Comparison of ENCODE assay signal across 11 cellular contexts in the genomic region with DNA sequence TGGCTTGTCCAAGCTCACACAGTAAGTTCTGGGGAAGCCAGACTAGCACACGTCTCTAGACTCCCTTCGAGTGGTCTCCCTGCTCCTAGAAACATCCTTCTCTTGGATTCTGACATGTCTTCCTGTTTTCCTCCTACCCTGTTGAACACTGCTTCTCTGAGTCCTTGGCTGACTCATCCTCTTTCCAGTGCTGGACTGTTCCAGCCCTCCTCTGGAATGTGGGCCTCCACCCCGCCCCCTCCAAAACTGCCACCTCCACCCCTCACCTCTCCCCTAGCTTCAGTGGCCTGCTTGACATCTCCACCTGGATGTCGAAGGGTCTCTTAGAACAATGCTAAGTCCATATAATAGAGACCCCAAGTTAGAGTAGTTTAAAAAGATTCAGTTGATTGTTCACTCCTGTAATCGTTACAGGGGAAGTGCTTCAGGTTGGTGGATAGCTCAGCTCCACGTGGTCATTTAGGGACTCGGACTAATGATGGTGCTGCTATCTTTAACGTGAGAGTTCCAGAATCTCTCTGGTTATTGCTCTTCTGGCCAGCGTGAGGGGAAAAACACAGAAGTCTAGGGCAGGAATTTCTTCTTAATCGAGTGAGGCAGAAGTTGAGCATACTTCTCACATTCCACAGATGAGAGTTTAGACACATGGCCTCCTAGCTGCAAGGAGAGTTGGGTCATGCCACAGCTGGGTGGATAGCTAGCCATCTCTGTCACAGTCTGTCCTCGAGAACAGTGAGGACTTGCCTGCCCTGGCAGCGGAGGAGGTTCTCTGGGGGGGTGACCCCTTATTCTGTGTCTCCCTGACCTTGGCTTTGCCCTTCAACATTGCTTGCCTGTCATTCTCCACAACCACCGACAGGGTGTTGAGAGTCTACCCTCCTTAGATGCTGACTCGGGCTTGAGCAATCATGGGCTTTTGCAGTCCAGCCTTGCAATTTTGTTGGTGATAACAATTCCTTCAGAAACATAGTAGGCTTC. TPM values are rescaled to one million over a fixed set of nuclear protein-coding genes. Genes with fewer than 3 reads are reported as not detected.
DNase-seq lines count a peak whose midpoint lies in the region; ATAC-seq and TF ChIP-seq lines count a peak whose summit lies in the region.
"Had no signal": no experiment of that assay in that cellular context is flagged by ENCODE, and none has a peak within 500 bp of the region (broad histone marks: within the 10 kb centered on the region; RNA-seq: fewer than 3 reads in every experiment).

No MANE protein-coding gene starts in this region.

- H3K9me3 ChIP-seq in stomach (no peaks in the 10 kb centered on the region), WERI-Rb-1 (ENCODE audit: severe bottlenecking) (no peaks in the 10 kb centered on the region)
- H3K9me3 ChIP-seq in effector memory CD4-positive, alpha-beta T cell (ENCODE audit: control insufficient read depth, low read length): no peaks in the 10 kb centered on the region

- H3K36me3 ChIP-seq in stomach: no peaks in the 10 kb centered on the region
- no peaks in the 10 kb centered on the region for H3K36me3 ChIP-seq in effector memory CD4-positive, alpha-beta T cell (ENCODE audit: control insufficient read depth, insufficient read depth, low read length)
- H3K36me3 ChIP-seq in WERI-Rb-1: no peaks in the 10 kb centered on the region

- intact Hi-C loops in stomach (cut with DNase I; ENCODE audit: low total_unique reads): no loop called here

- DNase-seq in foreskin fibroblast (peak; percentile 62 to 81), stomach (no peak), WERI-Rb-1 (no peak)
- no peak for DNase-seq in effector memory CD4-positive, alpha-beta T cell
- DNase-seq in stimulated activated CD4-positive, alpha-beta T cell treated with anti-CD3 and anti-CD28 coated beads, Interleukin-4, amount 100 ng/mL, for 1 hour: no peak
- DNase-seq: activated CD4-positive, alpha-beta memory T cell treated with anti-CD3 and anti-CD28 coated beads for 36 hours; head of caudate nucleus; NCI-H1436 treated with DMSO at 0.1 percent for 48 hours had no signal

- H3K27ac ChIP-seq in stomach (peak overlapping the region in 3 of 5 donors; percentile 23 to 72 (median 39)), WERI-Rb-1 (no peak overlapping the region)
- no peak overlapping the region for H3K27ac ChIP-seq in effector memory CD4-positive, alpha-beta T cell (ENCODE audit: insufficient read depth, low read length, poor library complexity, severe bottlenecking)

- H3K4me1 ChIP-seq in stomach: peaks cover 0 to 34% (median 14%) of the 10 kb centered on the region in 4 donors
- H3K4me1 ChIP-seq in effector memory CD4-positive, alpha-beta T cell (ENCODE audit: control insufficient read depth, insufficient read depth, low read length, poor library complexity, severe bottlenecking): no peaks in the 10 kb centered on the region

- TF ChIP-seq CTCF in GM12873 (IDR thresholded peaks at IDR 0.05; ENCODE audit: insufficient read depth, low read depth, low read length, missing control alignments) (peak; percentile 18), foreskin fibroblast (IDR thresholded peaks at IDR 0.05; ENCODE audit: low read depth, low read length) (peak; percentile 7), stomach (IDR thresholded peaks at IDR 0.05) (peak in 1 of 7 experiments; percentile 15), WERI-Rb-1 (IDR thresholded peaks at IDR 0.05; ENCODE audit: low read depth, low read length) (no peak)

- no peak for TF ChIP-seq EP300 in stomach (IDR thresholded peaks at IDR 0.05)

- 61 to 70% (median 63%) methylated on average over 14 of the region's 14 CpGs for WGBS in stomach, 5 donors

- peaks cover 0 to 22% (median 16%) of the 10 kb centered on the region in 3 donors for H3K27me3 ChIP-seq in stomach
- H3K27me3 ChIP-seq in effector memory CD4-positive, alpha-beta T cell (replicated peaks; ENCODE audit: control insufficient read depth, insufficient read depth, low read length, poor library complexity, severe bottlenecking): peaks cover 6% of the 10 kb centered on the region
- no peaks in the 10 kb centered on the region for H3K27me3 ChIP-seq in WERI-Rb-1 (ENCODE audit: insufficient read depth, low read depth, severe bottlenecking)

- H3K4me3 ChIP-seq in foreskin fibroblast (ENCODE audit: low read depth in 1 of 2, low read length in 2 of 2) (no peak overlapping the region), stomach (no peak overlapping the region), WERI-Rb-1 (ENCODE audit: low read depth, low read length) (no peak overlapping the region)
- no peak overlapping the region for H3K4me3 ChIP-seq in effector memory CD4-positive, alpha-beta T cell (ENCODE audit: insufficient read depth, low read depth, low read length, poor library complexity, severe bottlenecking)

- peak; percentile 49 for ATAC-seq in SK-N-SH treated with all-trans-retinoic acid at 6 μM for 48 hours
- ATAC-seq in GM18505 (IDR thresholded peaks at IDR 0.05; ENCODE audit: unreplicated experiment): no peak

- TF ChIP-seq POLR2A in stomach (IDR thresholded peaks at IDR 0.05): no peak
- no peak for TF ChIP-seq POLR2A in GM18505 (IDR thresholded peaks at IDR 0.05; ENCODE audit: borderline replicate concordance, extremely low read depth, insufficient read depth, insufficient read length)

TF ChIP-seq in SK-N-SH treated with all-trans-retinoic acid at 6 μM for 48 hours, 23 proteins besides CTCF, POLR2A, EP300 and RAD21 (continues in another document):
- TF ChIP-seq ZNF70 (CRISPR knock-in tag; IDR thresholded peaks at IDR 0.05): no peak
- TF ChIP-seq TOX (CRISPR knock-in tag; IDR thresholded peaks at IDR 0.05; ENCODE audit: borderline replicate concordance): no peak
- no peak for TF ChIP-seq TCF4 (CRISPR knock-in tag; IDR thresholded peaks at IDR 0.05; ENCODE audit: borderline replicate concordance)
- no peak for TF ChIP-seq RARB (CRISPR knock-in tag; IDR thresholded peaks at IDR 0.05)
- TF ChIP-seq, protein P1, sequence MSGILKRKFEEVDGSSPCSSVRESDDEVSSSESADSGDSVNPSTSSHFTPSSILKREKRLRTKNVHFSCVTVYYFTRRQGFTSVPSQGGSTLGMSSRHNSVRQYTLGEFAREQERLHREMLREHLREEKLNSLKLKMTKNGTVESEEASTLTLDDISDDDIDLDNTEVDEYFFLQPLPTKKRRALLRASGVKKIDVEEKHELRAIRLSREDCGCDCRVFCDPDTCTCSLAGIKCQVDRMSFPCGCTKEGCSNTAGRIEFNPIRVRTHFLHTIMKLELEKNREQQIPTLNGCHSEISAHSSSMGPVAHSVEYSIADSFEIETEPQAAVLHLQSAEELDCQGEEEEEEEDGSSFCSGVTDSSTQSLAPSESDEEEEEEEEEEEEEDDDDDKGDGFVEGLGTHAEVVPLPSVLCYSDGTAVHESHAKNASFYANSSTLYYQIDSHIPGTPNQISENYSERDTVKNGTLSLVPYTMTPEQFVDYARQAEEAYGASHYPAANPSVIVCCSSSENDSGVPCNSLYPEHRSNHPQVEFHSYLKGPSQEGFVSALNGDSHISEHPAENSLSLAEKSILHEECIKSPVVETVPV (CRISPR knock-in tag; IDR thresholded peaks at IDR 0.05): no peak
- TF ChIP-seq ARNTL (CRISPR knock-in tag; IDR thresholded peaks at IDR 0.05; ENCODE audit: borderline replicate concordance, low read depth): no peak
- no peak for TF ChIP-seq ZNF565 (CRISPR knock-in tag; conservative IDR thresholded peaks at IDR 0.05; ENCODE audit: low read depth)
- no peak for TF ChIP-seq PATZ1 (CRISPR knock-in tag; IDR thresholded peaks at IDR 0.05; ENCODE audit: borderline replicate concordance)
- TF ChIP-seq GLIS3 (CRISPR knock-in tag; IDR thresholded peaks at IDR 0.05): no peak
- no peak for TF ChIP-seq TSHZ2 (CRISPR knock-in tag; IDR thresholded peaks at IDR 0.05)
- no peak for TF ChIP-seq OSR1 (CRISPR knock-in tag; IDR thresholded peaks at IDR 0.05)
- TF ChIP-seq SNAI2 (CRISPR knock-in tag; IDR thresholded peaks at IDR 0.05): no peak
- TF ChIP-seq ZFP30 (CRISPR knock-in tag; IDR thresholded peaks at IDR 0.05): no peak

RNA-seq across cellular contexts. Expression of gene C11orf96, which starts 4.7 kb away (rescaled TPM):
- total RNA-seq in stomach: 100 to 1,000 TPM in 1 of 5 donors, 10 to 100 TPM in 4; 32.1 to 273 (median 55.4) TPM
- polyA plus RNA-seq in stomach: 100 to 1,000 TPM in 2 of 3 donors, 10 to 100 TPM in 1; 77.2 to 140 (median 131) TPM

RNA-seq across cellular contexts. Expression of gene ALKBH3, which starts 57.1 kb away (rescaled TPM):
- total RNA-seq in stomach: 100 to 1,000 TPM in 1 of 5 donors, 10 to 100 TPM in 4; 25.7 to 113 (median 37.4) TPM
- polyA plus RNA-seq in stomach: 10 to 100 TPM; 30.8 to 49.0 (median 31.4) TPM

Comparison
In these comparisons a context has a peak if more than half of its experiments do, and no peak if none do; other contexts are left out.
1. DNase-seq: peak in foreskin fibroblast (2 of 2); none in stomach (single experiment), effector memory CD4-positive, alpha-beta T cell (0 of 3), stimulated activated CD4-positive, alpha-beta T cell treated with anti-CD3 and anti-CD28 coated beads, Interleukin-4, amount 100 ng/mL, for 1 hour (single experiment) and WERI-Rb-1 (single experiment).
2. H3K27ac ChIP-seq: peak in stomach (3 of 5); none in effector memory CD4-positive, alpha-beta T cell (single experiment) and WERI-Rb-1 (single experiment).